ENCODE assay signal across 19 cellular contexts in genomic region chr4:85884251-85884650, GRCh38.
DNase-seq lines count a peak whose midpoint lies in the region; FAIRE-seq and TF ChIP-seq lines count a peak whose summit lies in the region.
"Had no signal": no experiment of that assay in that cellular context is flagged by ENCODE, and none has a peak within 500 bp of the region (broad histone marks: within the 10 kb centered on the region; RNA-seq: fewer than 3 reads in every experiment).

No MANE protein-coding gene starts in this region.

- H2BK20ac ChIP-seq in H1 (ENCODE audit: low read length): no peak overlapping the region

- H3K14ac ChIP-seq in H1 (ENCODE audit: insufficient read length): no peak overlapping the region

- peaks cover 4% of the 10 kb centered on the region for H3K9me3 Mint-ChIP-seq in neural progenitor cell
- H3K9me3 Mint-ChIP-seq in activated CD4-positive, alpha-beta memory T cell treated with anti-CD3 and anti-CD28 coated beads, Interleukin-2, amount 10 ng/mL, durations not matched to agents 7 days and 5 days: no peaks in the 10 kb centered on the region
- H3K9me3 Mint-ChIP-seq: GM23338 had no signal

- no peak for FAIRE-seq in H1 (lab: Jason Lieb, UNC)
- FAIRE-seq: GM12891, GM18507, H54 had no signal

- H3K27me3 Mint-ChIP-seq in neural progenitor cell (ENCODE audit: insufficient read depth, low read depth): no peaks in the 10 kb centered on the region
- no peaks in the 10 kb centered on the region for H3K27me3 Mint-ChIP-seq in activated CD4-positive, alpha-beta memory T cell treated with anti-CD3 and anti-CD28 coated beads, Interleukin-2, amount 10 ng/mL, durations not matched to agents 7 days and 5 days
- H3K27me3 Mint-ChIP-seq: CD4-positive, alpha-beta memory T cell had no signal

- no peaks in the 10 kb centered on the region for H3K36me3 Mint-ChIP-seq in neural progenitor cell
- no peaks in the 10 kb centered on the region for H3K36me3 Mint-ChIP-seq in activated CD4-positive, alpha-beta memory T cell treated with anti-CD3 and anti-CD28 coated beads, Interleukin-2, amount 10 ng/mL, durations not matched to agents 7 days and 5 days (ENCODE audit: low read depth)
- H3K36me3 Mint-ChIP-seq: CD4-positive, alpha-beta memory T cell had no signal

- H2BK120ac ChIP-seq in H1 (replicated peaks; ENCODE audit: low read depth, low read length) (no peak overlapping the region), mesendoderm (ENCODE audit: low read depth, low read length) (no peak overlapping the region)

- TF ChIP-seq CTCF in H1 (IDR thresholded peaks at IDR 0.05; ENCODE audit: control extremely low read depth in 1 of 3, insufficient read depth in 1 of 3, low read depth in 1 of 3, low read length in 3 of 3): no peak
- TF ChIP-seq CTCF in neural progenitor cell (IDR thresholded peaks at IDR 0.05): no peak

- peak overlapping the region; percentile 59 for H3K4me3 Mint-ChIP-seq in neural progenitor cell
- no peak overlapping the region for H3K4me3 Mint-ChIP-seq in activated CD4-positive, alpha-beta memory T cell treated with anti-CD3 and anti-CD28 coated beads, Interleukin-2, amount 10 ng/mL, durations not matched to agents 7 days and 5 days
- H3K4me3 Mint-ChIP-seq: CD4-positive, alpha-beta memory T cell; GM23338 had no signal

- H3K4me1 ChIP-seq in H1 (replicated peaks in 1 of 4; ENCODE audit: control insufficient read depth in 3 of 4, insufficient read depth in 4 of 4, low read length in 3 of 4) (peaks cover 0 to 4% (median 0%) of the 10 kb centered on the region in 4 experiments; a peak in 1 of 7 replicates), mesendoderm (ENCODE audit: control insufficient read depth, low read depth, low read length) (peaks cover 8% of the 10 kb centered on the region), neural progenitor cell (peaks cover 37% of the 10 kb centered on the region)

- 91% methylated on average over 2 of the region's 2 CpGs; no CpG with 5 or more reads in 1 of the 2 experiments for WGBS in H1 (ENCODE audit: extremely low coverage in 1 of 2, insufficient coverage in 1 of 2, insufficient read length in 1 of 2, insufficient replicate concordance in 2 of 2, low coverage in 1 of 2, low lambda C conversion rate in 2 of 2, missing lambda C conversion rate in 1 of 2), 2 experiments
- no CpG with 5 or more reads among the region's 2 CpGs for WGBS in mesendoderm (ENCODE audit: extremely low coverage, insufficient coverage, low lambda C conversion rate)

- H3K4me1 Mint-ChIP-seq in neural progenitor cell: peaks cover 17% of the 10 kb centered on the region
- no peaks in the 10 kb centered on the region for H3K4me1 Mint-ChIP-seq in activated CD4-positive, alpha-beta memory T cell treated with anti-CD3 and anti-CD28 coated beads, Interleukin-2, amount 10 ng/mL, durations not matched to agents 7 days and 5 days
- H3K4me1 Mint-ChIP-seq: CD4-positive, alpha-beta memory T cell had no signal

- DNase-seq in H1 (ENCODE audit: low read depth in 1 of 2, low spot score in 2 of 2) (no peak), mesendoderm (peak; percentile 86), neural progenitor cell (ENCODE audit: low spot score) (peak; percentile 68), H7 (no peak), kidney tubule cell (ENCODE audit: low spot score) (no peak)
- no peak for DNase-seq in activated CD4-positive, alpha-beta memory T cell treated with anti-CD3 and anti-CD28 coated beads, Interleukin-2, amount 10 ng/mL, durations not matched to agents 7 days and 5 days
- no peak for DNase-seq in NK-92 treated with Interleukin-12 subunit alpha and Interleukin-12 subunit beta, amount 100 ng/mL, for 24 hours (lab: John Stamatoyannopoulos, UW)
- DNase-seq: C1 segment of cervical spinal cord; Calu3; CD4-positive, alpha-beta memory T cell; COR-L47; DMS53; DMS79 treated with DMSO at 0.1 percent for 48 hours; GF-D8; HCEC 1CT had no signal

- CTCF ChIA-PET in H1 (lab: Charles Lee; ENCODE audit: partially characterized antibody): interaction anchor here (0.6 to 1.1 kb wide), 2 partner anchors 45 to 87 kb away, joined by 3 read pairs; no protein-coding TSS in a partner anchor
- CTCF ChIA-PET in activated CD4-positive, alpha-beta memory T cell treated with anti-CD3 and anti-CD28 coated beads, Interleukin-2, amount 10 ng/mL, durations not matched to agents 7 days and 5 days (lab: Charles Lee): no interaction called here

- H3K18ac ChIP-seq in H1 (ENCODE audit: extremely low read depth, low read length) (no peak overlapping the region), mesendoderm (ENCODE audit: low read length) (no peak overlapping the region)

- H3K27me3 ChIP-seq in H1 (replicated peaks in 1 of 4; ENCODE audit: control insufficient read depth in 3 of 4, extremely low read depth in 1 of 4, insufficient read depth in 3 of 4, low read length in 3 of 4) (no peaks in the 10 kb centered on the region), mesendoderm (ENCODE audit: insufficient read depth, low read length, poor library complexity) (no peaks in the 10 kb centered on the region), neural progenitor cell (no peaks in the 10 kb centered on the region), H7 (ENCODE audit: control insufficient read depth, insufficient read depth, low read length) (no peaks in the 10 kb centered on the region)

- H3K36me3 ChIP-seq in H1 (ENCODE audit: control insufficient read depth in 2 of 4, insufficient read depth in 4 of 4, low read length in 3 of 4) (no peaks in the 10 kb centered on the region), mesendoderm (ENCODE audit: control insufficient read depth, insufficient read depth, low read length) (no peaks in the 10 kb centered on the region), neural progenitor cell (no peaks in the 10 kb centered on the region), H7 (replicated peaks; ENCODE audit: control insufficient read depth, insufficient read depth, low read length) (no peaks in the 10 kb centered on the region)

- H3K4me2 ChIP-seq in H1 (ENCODE audit: insufficient read depth in 1 of 2, low read depth in 2 of 2, low read length in 2 of 2) (no peak overlapping the region), mesendoderm (ENCODE audit: low read length) (no peak overlapping the region), neural progenitor cell (peak overlapping the region; percentile 49)
- H3K4me2 ChIP-seq: GM23338 had no signal

- H2AK5ac ChIP-seq in H1 (ENCODE audit: low read depth, low read length) (no peak overlapping the region), mesendoderm (ENCODE audit: low read length) (no peak overlapping the region)

- H2AFZ ChIP-seq in H1 (ENCODE audit: low read length) (0 out of 2 replicates have a peak overlapping the region, but pooled peaks have one; percentile 45), neural progenitor cell (replicated peaks) (no peak overlapping the region)
- H2AFZ ChIP-seq: GM23338 had no signal

- TF ChIP-seq EP300 in H1 (IDR thresholded peaks at IDR 0.05; ENCODE audit: borderline replicate concordance in 1 of 2, low read depth in 2 of 2, low read length in 2 of 2): no peak

- H3K27ac Mint-ChIP-seq in neural progenitor cell: peak overlapping the region; percentile 34
- H3K27ac Mint-ChIP-seq in activated CD4-positive, alpha-beta memory T cell treated with anti-CD3 and anti-CD28 coated beads, Interleukin-2, amount 10 ng/mL, durations not matched to agents 7 days and 5 days: no peak overlapping the region
- H3K27ac Mint-ChIP-seq: CD4-positive, alpha-beta memory T cell; GM23338 had no signal

- H3K9ac ChIP-seq in H1 (replicated peaks in 1 of 4; ENCODE audit: extremely low read depth in 1 of 4, low read depth in 3 of 4, low read length in 3 of 4): no peak overlapping the region
- no peak overlapping the region for H3K9ac ChIP-seq in mesendoderm (ENCODE audit: low read length)
- H3K9ac ChIP-seq in neural progenitor cell: no peak overlapping the region

- H3K79me1 ChIP-seq in H1 (ENCODE audit: low read depth, low read length) (no peaks in the 10 kb centered on the region), mesendoderm (ENCODE audit: low read length) (no peaks in the 10 kb centered on the region)

- TF ChIP-seq POLR2A in H1 (IDR thresholded peaks at IDR 0.05; ENCODE audit: control extremely low read depth in 1 of 2, low read depth in 2 of 2, low read length in 2 of 2): no peak

- H2BK12ac ChIP-seq in H1 (ENCODE audit: low read depth, low read length): no peak overlapping the region

- H3F3A ChIP-seq in neural progenitor cell (ENCODE audit: low read depth): peaks cover 29% of the 10 kb centered on the region

- H4K5ac ChIP-seq in H1 (ENCODE audit: insufficient read length, low read depth, low read length) (no peak overlapping the region), mesendoderm (ENCODE audit: low read length) (no peak overlapping the region)

- POLR2A ChIA-PET in H1 (lab: Charles Lee; ENCODE audit: partially characterized antibody): no interaction called here
- POLR2A ChIA-PET in activated CD4-positive, alpha-beta memory T cell treated with anti-CD3 and anti-CD28 coated beads, Interleukin-2, amount 10 ng/mL, durations not matched to agents 7 days and 5 days (lab: Charles Lee): no interaction called here

- H3K56ac ChIP-seq in H1 (replicated peaks; ENCODE audit: insufficient read length, low read depth, low read length) (no peak overlapping the region), mesendoderm (ENCODE audit: low read length) (no peak overlapping the region)

- H4K8ac ChIP-seq in H1 (ENCODE audit: extremely low read depth, insufficient read depth, low read length): no peak overlapping the region
- no peak overlapping the region for H4K8ac ChIP-seq in mesendoderm (ENCODE audit: low read depth, low read length)

- H3K79me2 ChIP-seq in H1 (ENCODE audit: control insufficient read depth in 1 of 2, insufficient read depth in 2 of 2, low read length in 2 of 2) (no peaks in the 10 kb centered on the region), mesendoderm (ENCODE audit: control insufficient read depth, insufficient read depth, low read length) (no peaks in the 10 kb centered on the region), neural progenitor cell (ENCODE audit: low read depth) (no peaks in the 10 kb centered on the region)

- no peak overlapping the region for H2BK5ac ChIP-seq in H1 (ENCODE audit: low read depth, low read length)
- H2BK5ac ChIP-seq in mesendoderm (ENCODE audit: low read length): no peak overlapping the region

- H3K4ac ChIP-seq in H1 (replicated peaks; ENCODE audit: insufficient read length, low read depth, low read length): no peak overlapping the region
- no peak overlapping the region for H3K4ac ChIP-seq in mesendoderm (ENCODE audit: low read depth, low read length)

- H4K91ac ChIP-seq in H1 (replicated peaks; ENCODE audit: insufficient read length, low read length): no peak overlapping the region

- TF ChIP-seq RAD21 in H1 (IDR thresholded peaks at IDR 0.05 in 1 of 2, conservative IDR thresholded peaks at IDR 0.05 in 1 of 2; ENCODE audit: low read depth in 2 of 2, low read length in 2 of 2): no peak

- H3K23me2 ChIP-seq in H1 (ENCODE audit: low read depth, low read length): no peaks in the 10 kb centered on the region

- H3K23ac ChIP-seq in H1 (ENCODE audit: insufficient read length): no peak overlapping the region
- no peak overlapping the region for H3K23ac ChIP-seq in mesendoderm (ENCODE audit: low read length)

- no peak overlapping the region for H3K27ac ChIP-seq in H1 (ENCODE audit: low read depth, low read length)
- no peak overlapping the region for H3K27ac ChIP-seq in mesendoderm (ENCODE audit: low read depth, low read length)
- H3K27ac ChIP-seq in neural progenitor cell: peak overlapping the region; percentile 46

- H3K9me3 ChIP-seq in H1 (ENCODE audit: insufficient read depth in 2 of 2, low read depth in 1 of 2, low read length in 1 of 2): no peaks in the 10 kb centered on the region
- no peaks in the 10 kb centered on the region for H3K9me3 ChIP-seq in neural progenitor cell (ENCODE audit: low read depth)

- H3K4me3 ChIP-seq in H1 (ENCODE audit: extremely low read depth in 1 of 4, insufficient read depth in 2 of 4, low read depth in 3 of 4, low read length in 4 of 4) (no peak overlapping the region), mesendoderm (ENCODE audit: low read length) (no peak overlapping the region), neural progenitor cell (peak overlapping the region; percentile 21), H7 (ENCODE audit: insufficient read depth, low read depth, low read length) (no peak overlapping the region)
- H3K4me3 ChIP-seq: GM23338 had no signal

- no peaks in the 10 kb centered on the region for H4K20me1 ChIP-seq in H1 (replicated peaks in 1 of 2; ENCODE audit: control insufficient read depth in 1 of 2, insufficient read depth in 2 of 2, low read length in 2 of 2)
- no peaks in the 10 kb centered on the region for H4K20me1 ChIP-seq in neural progenitor cell (ENCODE audit: low read depth)

- H2BK15ac ChIP-seq in H1 (ENCODE audit: low read length) (no peak overlapping the region), mesendoderm (replicated peaks; ENCODE audit: low read depth) (no peak overlapping the region)

Comparison
In these comparisons a context has a peak if more than half of its experiments do, and no peak if none do; other contexts are left out.
1. DNase-seq: peak in mesendoderm (single experiment) and neural progenitor cell (single experiment); none in H1 (0 of 2), activated CD4-positive, alpha-beta memory T cell treated with anti-CD3 and anti-CD28 coated beads, Interleukin-2, amount 10 ng/mL, durations not matched to agents 7 days and 5 days (single experiment), NK-92 treated with Interleukin-12 subunit alpha and Interleukin-12 subunit beta, amount 100 ng/mL, for 24 hours (single experiment), H7 (single experiment) and kidney tubule cell (single experiment).